8 cellular contexts compared by ENCODE assay signal in the genomic region with DNA sequence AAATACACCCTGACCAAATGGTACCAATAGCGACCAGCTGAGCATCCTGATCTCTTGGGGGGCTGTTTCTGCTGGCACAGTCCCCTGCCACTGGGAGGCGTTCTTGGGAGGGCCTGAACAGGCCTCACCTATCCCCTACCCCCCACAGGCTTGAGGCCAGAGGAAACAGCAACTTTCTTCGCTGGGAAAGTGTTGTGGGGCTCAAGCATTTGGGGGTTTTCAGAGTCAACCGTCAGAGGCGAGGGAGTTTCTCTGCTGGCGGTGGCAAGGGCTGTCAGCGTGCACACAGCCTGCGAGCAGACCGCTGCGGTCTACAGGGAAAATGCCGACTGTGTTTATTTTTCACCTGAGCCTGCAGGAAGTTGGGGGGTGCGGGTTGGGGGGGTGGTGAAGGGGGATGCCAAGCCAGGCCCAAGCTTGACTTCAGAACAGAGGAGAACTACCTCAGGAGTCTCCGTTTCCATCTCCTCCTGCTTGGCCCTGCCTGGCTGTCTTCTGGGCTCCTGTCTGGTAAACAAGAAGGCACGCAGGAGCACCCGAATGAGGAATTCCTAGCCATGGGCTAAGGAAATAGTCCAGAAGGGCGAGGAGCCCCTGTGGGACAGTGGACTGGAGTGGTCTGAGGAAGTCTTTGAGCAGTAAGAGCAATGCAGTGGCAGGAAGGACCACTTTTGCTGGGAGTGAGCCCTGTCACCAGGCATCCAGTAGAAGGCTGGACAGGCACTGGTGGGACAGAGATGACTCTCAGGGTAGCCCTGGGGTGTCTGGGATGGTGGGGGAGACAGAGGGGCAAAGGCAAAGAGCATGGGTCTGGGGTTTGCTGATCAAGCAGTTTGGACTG. TPM values are rescaled to one million over a fixed set of nuclear protein-coding genes. Genes with fewer than 3 reads are reported as not detected.
A peak's percentile ranks its signal among the peaks of the same experiment; 100 is the strongest.
DNase-seq lines count a peak whose midpoint lies in the region; ATAC-seq, FAIRE-seq and TF ChIP-seq lines count a peak whose summit lies in the region.

No MANE protein-coding gene starts in this region.

- no TSS peak for BruUV-seq in GM12878 (replicated peaks; lab: Mats Ljungman, UMichigan)

- H3K4me2 ChIP-seq in BLaER1 treated with 17β-estradiol and CSF1 and Interleukin-3, amounts not matched to agents 10 nM and 100 nM = peak overlapping the region in 10 of 11 experiments; percentile 15 to 84 (median 66); a peak in 19 of 22 replicates
- H3K4me2 ChIP-seq in GM12878 (ENCODE audit: control insufficient read depth, insufficient read depth) (peak overlapping the region; percentile 93), smooth muscle cell (no peak overlapping the region)

- intact Hi-C loops in GM12878 (cut with micrococcal nuclease; ENCODE audit: unreplicated experiment) = loop anchor here (1.0 to 2.0 kb wide), 3 partner anchors 13 to 62 kb away; partner anchors contain the start of gene TCF7

- H3K27me3 ChIP-seq in BLaER1 treated with 17β-estradiol and CSF1 and Interleukin-3, amounts not matched to agents 10 nM and 100 nM = no peaks in the 10 kb centered on the region
- H3K27me3 ChIP-seq in GM12878 (replicated peaks in 1 of 2; ENCODE audit: control insufficient read depth in 2 of 2, insufficient read depth in 2 of 2, low read length in 1 of 2) (no peaks in the 10 kb centered on the region), smooth muscle cell (ENCODE audit: low read depth) (no peaks in the 10 kb centered on the region)

- no peak overlapping the region for H2AFZ ChIP-seq in GM12878 (ENCODE audit: control insufficient read depth, low read depth, low read length)
- H2AFZ ChIP-seq in smooth muscle cell (ENCODE audit: low read depth) = no peak overlapping the region

- in situ Hi-C loops in GM12878 (cut with MboI) = no loop called here

- peak; percentile 96 for FAIRE-seq in GM12878 (lab: Jason Lieb, UNC)

- H3K79me2 ChIP-seq in GM12878 (ENCODE audit: control insufficient read depth, insufficient read depth, low read length) (peaks cover 47% of the 10 kb centered on the region), smooth muscle cell (ENCODE audit: low read depth) (peaks cover 5% of the 10 kb centered on the region)

- POLR2A ChIA-PET in T-cell (lab: Charles Lee) (interaction anchor here (0.5 to 2.0 kb wide), 7 partner anchors 10 to 47 kb away, joined by 3 to 6 read pairs (median 4); no protein-coding TSS in a partner anchor), GM12878 (lab: Charles Lee) (interaction anchor here (0.9 to 19.5 kb wide), 9 partner anchors 8 to 94 kb away, joined by 3 to 291 read pairs (median 3); partner anchors contain the start of genes PPP2CA and TCF7)

- no peaks in the 10 kb centered on the region for H3F3A ChIP-seq in smooth muscle cell (ENCODE audit: low read depth)

- TF ChIP-seq RAD21 in GM12878 (IDR thresholded peaks at IDR 0.05; ENCODE audit: insufficient read depth, low read depth, low read length) = peak; percentile 76

- peaks cover 51% of the 10 kb centered on the region for H3K36me3 Mint-ChIP-seq in T-cell

- peaks cover 99 to 100% (median 100%) of the 10 kb centered on the region in 3 donors for H3K4me1 Mint-ChIP-seq in T-cell

- peak overlapping the region; percentile 88 to 99 (median 92) for H3K4me3 Mint-ChIP-seq in T-cell

- RAD21 ChIA-PET in GM12878 (lab: Charles Lee; ENCODE audit: unreplicated experiment) = interaction anchor here (0.6 to 12.6 kb wide), 10 partner anchors 7 to 93 kb away, joined by 3 to 128 read pairs (median 8); no protein-coding TSS in a partner anchor

- H3K9me3 Mint-ChIP-seq in T-cell = no peaks in the 10 kb centered on the region

- SMC1A ChIA-PET in GM12878 (lab: Charles Lee; ENCODE audit: uncharacterized antibody, unreplicated experiment) = interaction anchor here (1.0 to 2.1 kb wide), 8 partner anchors 9 to 93 kb away, joined by 3 to 22 read pairs (median 4); no protein-coding TSS in a partner anchor

- H4K20me1 ChIP-seq in BLaER1 treated with 17β-estradiol and CSF1 and Interleukin-3, amounts not matched to agents 10 nM and 100 nM = peaks cover 83 to 100% (median 98%) of the 10 kb centered on the region in 11 experiments
- no peaks in the 10 kb centered on the region for H4K20me1 ChIP-seq in GM12878 (ENCODE audit: control insufficient read depth, insufficient read depth)
- H4K20me1 ChIP-seq in smooth muscle cell (ENCODE audit: low read depth) = peaks cover 100% of the 10 kb centered on the region

- 4% methylated on average over 15 of the region's 16 CpGs for WGBS in GM12878 (ENCODE audit: insufficient coverage, insufficient replicate concordance, low lambda C conversion rate, missing lambda C conversion rate)
- 94% methylated on average over 16 of the region's 16 CpGs for WGBS in smooth muscle cell (ENCODE audit: low lambda C conversion rate)

- H3K27ac Mint-ChIP-seq in T-cell = peak overlapping the region; percentile 92 to 97

- TF ChIP-seq CTCF in GM12878 (IDR thresholded peaks at IDR 0.05 in 2 of 3, conservative IDR thresholded peaks at IDR 0.05 in 1 of 3; ENCODE audit: control insufficient read depth in 2 of 3, extremely low read depth in 1 of 3, insufficient read depth in 1 of 3, low read depth in 3 of 3, low read length in 3 of 3) = peak; percentile 65 to 80 (median 75)
- TF ChIP-seq CTCF in smooth muscle cell (IDR thresholded peaks at IDR 0.05; ENCODE audit: borderline replicate concordance, insufficient read depth, poor library complexity, severe bottlenecking) = no peak

- H3K36me3 ChIP-seq in BLaER1 treated with 17β-estradiol and CSF1 and Interleukin-3, amounts not matched to agents 10 nM and 100 nM = peaks cover 32 to 82% (median 56%) of the 10 kb centered on the region in 11 experiments
- H3K36me3 ChIP-seq in GM12878 (ENCODE audit: control insufficient read depth in 2 of 2, insufficient read depth in 2 of 2, low read length in 1 of 2) (peaks cover 12 to 22% of the 10 kb centered on the region in 2 experiments; a peak in 3 of 4 replicates), smooth muscle cell (ENCODE audit: low read depth) (no peaks in the 10 kb centered on the region)

- no peaks in the 10 kb centered on the region for H3K9me3 ChIP-seq in BLaER1 treated with 17β-estradiol and CSF1 and Interleukin-3, amounts not matched to agents 10 nM and 100 nM (replicated peaks in 1 of 11)
- H3K9me3 ChIP-seq in GM12878 (replicated peaks; ENCODE audit: control insufficient read depth, insufficient read depth, low read length) = no peaks in the 10 kb centered on the region
- H3K9me3 ChIP-seq in smooth muscle cell (replicated peaks; ENCODE audit: low read depth) = no peaks in the 10 kb centered on the region

- H3K4me3 ChIP-seq in BLaER1 treated with 17β-estradiol and CSF1 and Interleukin-3, amounts not matched to agents 10 nM and 100 nM = no peak overlapping the region
- peak overlapping the region; percentile 49; the same call in 1 of the 2 replicates for H3K4me3 ChIP-seq in GM12878
- H3K4me3 ChIP-seq in smooth muscle cell = no peak overlapping the region

- peak overlapping the region in 5 of 11 experiments; percentile 13 to 57 (median 40); a peak in 6 of 22 replicates for H3K9ac ChIP-seq in BLaER1 treated with 17β-estradiol and CSF1 and Interleukin-3, amounts not matched to agents 10 nM and 100 nM
- H3K9ac ChIP-seq in GM12878 (ENCODE audit: control insufficient read depth, insufficient read depth, low read length) (peak overlapping the region; percentile 70), smooth muscle cell (ENCODE audit: low read depth) (no peak overlapping the region)

- H3K27me3 Mint-ChIP-seq in T-cell = no peaks in the 10 kb centered on the region

- DNase-seq in T-cell = peak in 33 of 34 experiments; percentile 72 to 97 (median 90)
- peak; percentile 92 for DNase-seq in GM12878 (ENCODE audit: low read depth, low spot score)
- peak; percentile 56 to 62 for DNase-seq in stimulated activated CD8-positive, alpha-beta memory T cell treated with anti-CD3 and anti-CD28 coated beads, Interleukin-15, amount 100 ng/mL, for 4 hours (ENCODE audit: low read depth in 2 of 2)
- no peak for DNase-seq in NCI-H226
- no peak for DNase-seq in smooth muscle cell (lab: John Stamatoyannopoulos, UW; ENCODE audit: unreplicated experiment)
- no peak for DNase-seq in DMS153 (lab: John Stamatoyannopoulos, UW)

- peak; percentile 47 for TF ChIP-seq POLR2A in GM12878 (IDR thresholded peaks at IDR 0.05; ENCODE audit: low read depth, low read length)

- TF ChIP-seq EP300 in GM12878 (IDR thresholded peaks at IDR 0.05; ENCODE audit: borderline replicate concordance in 1 of 2, control insufficient read depth in 1 of 2, low read depth in 2 of 2, low read length in 2 of 2) = peak; percentile 96 to 98

- CTCF ChIA-PET in T-cell (lab: Charles Lee) = interaction anchor here (0.6 to 2.0 kb wide), 11 partner anchors 9 to 154 kb away, joined by 3 to 8 read pairs (median 5); no protein-coding TSS in a partner anchor
- CTCF ChIA-PET in GM12878 (lab: Yijun Ruan, JAX) = interaction anchor here (1.0 to 12.1 kb wide), 12 partner anchors 9 to 93 kb away, joined by 3 to 184 read pairs (median 8); no protein-coding TSS in a partner anchor

- ATAC-seq in GM21529 (IDR thresholded peaks at IDR 0.05; ENCODE audit: unreplicated experiment) = peak; percentile 76
- peak; percentile 69 to 85 (median 73) for ATAC-seq in T-cell (replicated peaks in 1 of 4)
- ATAC-seq in GM12878 = peak; percentile 85

- no peak overlapping the region for H3K27ac ChIP-seq in BLaER1 treated with 17β-estradiol and CSF1 and Interleukin-3, amounts not matched to agents 10 nM and 100 nM
- H3K27ac ChIP-seq in GM12878 (ENCODE audit: control insufficient read depth, insufficient read depth) (peak overlapping the region; percentile 98), smooth muscle cell (ENCODE audit: low read depth) (no peak overlapping the region)

- H3K4me1 ChIP-seq in BLaER1 treated with 17β-estradiol and CSF1 and Interleukin-3, amounts not matched to agents 10 nM and 100 nM = peaks cover 22 to 82% (median 61%) of the 10 kb centered on the region in 10 experiments
- H3K4me1 ChIP-seq in GM12878 (ENCODE audit: control insufficient read depth, insufficient read depth, low read length) (peaks cover 71% of the 10 kb centered on the region), smooth muscle cell (ENCODE audit: low read depth) (no peaks in the 10 kb centered on the region)

RNA-seq across cellular contexts. Expression of gene TCF7, which starts 18.1 kb away (rescaled TPM):
- total RNA-seq in T-cell (100 to 1,000 TPM; 503 to 749 (median 693) TPM), GM12878 (2014; rRNA removed) (19.6 and 21.6 TPM in 2 replicates), GM12878 (2014; rRNA removed; fragmentation: Illumina TruSeq; extraction: Trizol) (23.3 and 24.0 TPM in 2 replicates), GM12878 (2021) (60.2 and 63.5 TPM in 2 replicates), smooth muscle cell (1.8 and 3.2 TPM in 2 replicates)
- total RNA-seq in GM12878 (2013; cell fraction: nucleolus; rRNA removed) = 344 and 364 TPM in 2 replicates
- 26.0 TPM for polyA plus RNA-seq in GM12878 (2011; ENCODE audit: low read depth)
- polyA plus RNA-seq in GM12878 (2011; rRNA removed) (20.5 and 34.6 TPM in 2 replicates), GM12878 (2014; fragmentation: Illumina TruSeq; extraction: Trizol) (44.1 and 59.3 TPM in 2 replicates), GM12878 (2014; fragmentation: Nextera tagmentation; extraction: Ambion mirVana) (10 to 100 TPM in 1 of 2 experiments, 1 to 10 TPM in 1; 10.0 to 13.2 TPM), GM12878 (2014; rRNA removed) (29.0 and 37.6 TPM in 2 replicates), GM12878 (2016; fragmentation: Nextera tagmentation; extraction: Ambion mirVana) (10 to 100 TPM; 22.7 to 23.2 TPM), smooth muscle cell (3.4 and 10.8 TPM in 2 replicates)
- polyA plus RNA-seq in GM12878 (2011; cell fraction: cytosol; rRNA removed) = 27.6 and 32.9 TPM in 2 replicates
- polyA plus RNA-seq in GM12878 (2011; cell fraction: nucleus; rRNA removed) = 62.1 and 64.0 TPM in 2 replicates
- 52.2 and 55.4 TPM in 2 replicates for polyA plus RNA-seq in GM12878 (2012)
- polyA minus RNA-seq in GM12878 (2011; rRNA and poly(A)+ RNA removed) = 52.8 and 74.5 TPM in 2 replicates
- 25.0 and 25.4 TPM in 2 replicates for polyA minus RNA-seq in GM12878 (2011; cell fraction: cytosol; rRNA and poly(A)+ RNA removed)
- polyA minus RNA-seq in GM12878 (2011; cell fraction: nucleus; rRNA and poly(A)+ RNA removed) = 60.7 and 103 TPM in 2 replicates

RNA-seq across cellular contexts. Expression of gene SKP1, which starts 44.2 kb away (rescaled TPM):
- 100 to 1,000 TPM; 178 to 314 (median 203) TPM for total RNA-seq in T-cell
- 141 and 142 TPM in 2 replicates for total RNA-seq in GM12878 (2013; cell fraction: nucleolus; rRNA removed)
- total RNA-seq in GM12878 (2014; rRNA removed) = 100 and 114 TPM in 2 replicates
- total RNA-seq in GM12878 (2014; rRNA removed; fragmentation: Illumina TruSeq; extraction: Trizol) = 404 and 421 TPM in 2 replicates
- total RNA-seq in GM12878 (2021) = 202 and 204 TPM in 2 replicates
- 197 TPM for polyA plus RNA-seq in GM12878 (2011; ENCODE audit: low read depth)
- polyA plus RNA-seq in GM12878 (2011; rRNA removed) = 351 and 383 TPM in 2 replicates
- polyA plus RNA-seq in GM12878 (2011; cell fraction: cytosol; rRNA removed) = 151 TPM in 2 replicates
- polyA plus RNA-seq in GM12878 (2011; cell fraction: nucleus; rRNA removed) = 163 and 175 TPM in 2 replicates
- 274 and 324 TPM in 2 replicates for polyA plus RNA-seq in GM12878 (2012)
- 617 and 795 TPM in 2 replicates for polyA plus RNA-seq in GM12878 (2014; fragmentation: Illumina TruSeq; extraction: Trizol)
- polyA plus RNA-seq in GM12878 (2014; fragmentation: Nextera tagmentation; extraction: Ambion mirVana) = 1,000 to 10,000 TPM; 1,587 to 1,686 TPM
- polyA plus RNA-seq in GM12878 (2014; rRNA removed) = 305 and 398 TPM in 2 replicates
- polyA plus RNA-seq in GM12878 (2016; fragmentation: Nextera tagmentation; extraction: Ambion mirVana) = 100 to 1,000 TPM; 868 to 919 TPM
- polyA minus RNA-seq in GM12878 (2011; rRNA and poly(A)+ RNA removed) = 121 and 212 TPM in 2 replicates
- 60.8 and 63.6 TPM in 2 replicates for polyA minus RNA-seq in GM12878 (2011; cell fraction: cytosol; rRNA and poly(A)+ RNA removed)
- polyA minus RNA-seq in GM12878 (2011; cell fraction: nucleus; rRNA and poly(A)+ RNA removed) = 32.6 and 47.6 TPM in 2 replicates
- 620 and 658 TPM in 2 replicates for total RNA-seq in smooth muscle cell
- polyA plus RNA-seq in smooth muscle cell = 735 and 739 TPM in 2 replicates

Comparison
In these comparisons a context has a peak if more than half of its experiments do, and no peak if none do; other contexts are left out.
1. DNase-seq: peak in T-cell (33 of 34), GM12878 (single experiment) and stimulated activated CD8-positive, alpha-beta memory T cell treated with anti-CD3 and anti-CD28 coated beads, Interleukin-15, amount 100 ng/mL, for 4 hours (2 of 2); none in NCI-H226 (single experiment), smooth muscle cell (single experiment) and DMS153 (single experiment).
2. Peak in every context shown above with its lines, with median percentiles within 50 percentile points of each other: ATAC-seq.